11 cellular contexts compared by ENCODE assay signal in the genomic region with DNA sequence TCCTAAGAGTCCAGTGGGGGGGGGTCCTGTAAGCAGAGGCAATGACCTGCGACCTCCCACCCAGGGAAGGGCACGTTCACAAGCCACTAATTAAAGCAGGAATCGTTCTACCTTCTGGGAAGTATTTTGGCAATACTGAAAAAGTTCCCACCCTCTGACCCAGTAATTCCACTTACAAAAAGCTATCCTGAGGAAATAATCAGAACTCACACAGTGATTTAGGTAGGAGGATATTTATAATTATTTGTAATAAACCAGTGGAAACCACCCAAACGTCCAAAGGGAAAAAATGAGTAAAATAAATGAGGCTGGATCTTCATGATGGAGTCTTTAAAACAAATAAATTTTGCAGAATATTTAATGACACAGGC. TPM values are rescaled to one million over a fixed set of nuclear protein-coding genes. Genes with fewer than 3 reads are reported as not detected.
A peak's percentile ranks its signal among the peaks of the same experiment; 100 is the strongest.
DNase-seq lines count a peak whose midpoint lies in the region; ATAC-seq and TF ChIP-seq lines count a peak whose summit lies in the region.
"Had no signal": no experiment of that assay in that cellular context is flagged by ENCODE, and none has a peak within 500 bp of the region (broad histone marks: within the 10 kb centered on the region; RNA-seq: fewer than 3 reads in every experiment).

No MANE protein-coding gene starts in this region.

- H3K27ac Mint-ChIP-seq in GM23338: peak overlapping the region; percentile 97

- no peaks in the 10 kb centered on the region for H3K79me2 ChIP-seq in GM23338 (replicated peaks; ENCODE audit: insufficient read depth)

- peak overlapping the region; percentile 72 to 81 (median 80) for H3K9ac ChIP-seq in skeletal muscle tissue (ENCODE audit: low read depth in 1 of 3, low read length in 3 of 3)

- H3K27ac ChIP-seq in GM23338 (ENCODE audit: low read depth): peak overlapping the region; percentile 82
- peak overlapping the region; percentile 74 to 90 for H3K27ac ChIP-seq in left lung
- peak overlapping the region; percentile 94 for H3K27ac ChIP-seq in skeletal muscle tissue (ENCODE audit: low read depth, low read length)

- H3K27me3 Mint-ChIP-seq in GM23338 (ENCODE audit: insufficient read depth, low read depth, poor library complexity): peaks cover 4% of the 10 kb centered on the region

- H3K9me3 Mint-ChIP-seq in GM23338: peaks cover under 1% of the 10 kb centered on the region; the same call in 1 of the 3 replicates
- H3K9me3 Mint-ChIP-seq: activated T-helper 2 cell treated with anti-CD3 and anti-CD28 coated beads, Interferon-gamma antibody, Interleukin-2, Interleukin-4, amounts not matched to agents 10 μg/mL and 5 μg/mL and 100 μg/mL, durations not matched to agents 14 hours and 24 hours and 36 hours had no signal

- H3K4me3 ChIP-seq in GM23338: no peak overlapping the region
- peak overlapping the region; percentile 5 for H3K4me3 ChIP-seq in astrocyte of the cerebellum (ENCODE audit: low read depth, low read length)
- no peak overlapping the region for H3K4me3 ChIP-seq in left lung
- H3K4me3 ChIP-seq in skeletal muscle tissue (ENCODE audit: low read length in 3 of 3): peak overlapping the region; percentile 51 to 68 (median 67)

- intact Hi-C loops in left lung (cut with DNase I): loop anchor here in 1 of 2 donors (5.0 kb wide), 2 partner anchors 135 to 235 kb away; no protein-coding TSS in a partner anchor

- DNase-seq in GM23338 (ENCODE audit: low spot score) (no peak), astrocyte of the cerebellum (ENCODE audit: low read depth) (no peak), left lung (no peak), NOMO-1 treated with DMSO at 0.1 percent for 48 hours (lab: John Stamatoyannopoulos, UW; ENCODE audit: unreplicated experiment) (no peak), NCI-H1048 (lab: John Stamatoyannopoulos, UW) (no peak), NCI-H526 treated with DMSO at 0.1 percent for 48 hours (lab: John Stamatoyannopoulos, UW) (no peak)
- DNase-seq: COR-L47, NCI-H69 had no signal

- H2AFZ ChIP-seq in GM23338: no peak overlapping the region

- H3K4me3 Mint-ChIP-seq in GM23338: peak overlapping the region; percentile 68

- H3K36me3 ChIP-seq in GM23338 (ENCODE audit: insufficient read depth) (peaks cover 5% of the 10 kb centered on the region; the same call in 1 of the 2 replicates), left lung (peaks cover 0 to 96% of the 10 kb centered on the region in 2 donors), skeletal muscle tissue (ENCODE audit: control insufficient read depth in 3 of 3, insufficient read depth in 3 of 3, low read length in 3 of 3) (peaks cover 42 to 47% (median 44%) of the 10 kb centered on the region in 3 donors)

- no peaks in the 10 kb centered on the region for H3K9me2 ChIP-seq in GM23338 (ENCODE audit: insufficient read depth)

- H3K27me3 ChIP-seq in GM23338 (ENCODE audit: insufficient read depth) (no peaks in the 10 kb centered on the region), left lung (no peaks in the 10 kb centered on the region), skeletal muscle tissue (ENCODE audit: control insufficient read depth in 3 of 3, insufficient read depth in 3 of 3, low read length in 3 of 3) (no peaks in the 10 kb centered on the region)

- H3K4me1 ChIP-seq in GM23338 (ENCODE audit: insufficient read depth) (peaks cover 21% of the 10 kb centered on the region), left lung (peaks cover 3 to 34% of the 10 kb centered on the region in 2 donors), skeletal muscle tissue (ENCODE audit: control insufficient read depth in 3 of 3, insufficient read depth in 3 of 3, low read length in 3 of 3) (peaks cover 63 to 70% (median 66%) of the 10 kb centered on the region in 3 donors)

- ATAC-seq in GM23338 (no peak), left lung (no peak), HG02642 (IDR thresholded peaks at IDR 0.05; ENCODE audit: poor library complexity, unreplicated experiment) (no peak)

- in situ Hi-C loops in astrocyte of the cerebellum (cut with HindIII; ENCODE audit: low sequenced_read_pairs): no loop called here

- H3K4me1 Mint-ChIP-seq in GM23338: peaks cover 25% of the 10 kb centered on the region

- no peaks in the 10 kb centered on the region for H3K9me3 ChIP-seq in left lung
- no peaks in the 10 kb centered on the region for H3K9me3 ChIP-seq in skeletal muscle tissue (ENCODE audit: control insufficient read depth in 3 of 3, low read length in 3 of 3)

- peaks cover 53% of the 10 kb centered on the region for H3K36me3 Mint-ChIP-seq in GM23338 (ENCODE audit: low read depth)

- peak overlapping the region; percentile 50; the same call in 1 of the 2 replicates for H3K4me2 ChIP-seq in GM23338

- H4K20me1 ChIP-seq in GM23338 (replicated peaks; ENCODE audit: insufficient read depth): no peaks in the 10 kb centered on the region

- TF ChIP-seq CTCF in GM23338 (conservative IDR thresholded peaks at IDR 0.05; ENCODE audit: low read depth in 2 of 2) (no peak), astrocyte of the cerebellum (IDR thresholded peaks at IDR 0.05; ENCODE audit: low read depth, low read length, missing control alignments) (no peak), left lung (IDR thresholded peaks at IDR 0.05) (no peak)

- H3F3A ChIP-seq in GM23338 (replicated peaks; ENCODE audit: low read depth): no peaks in the 10 kb centered on the region

TF ChIP-seq in GM23338, 12 proteins besides CTCF, POLR2A, EP300 and RAD21 (continues in another document):
- no peak for TF ChIP-seq JUNB (IDR thresholded peaks at IDR 0.05; ENCODE audit: unreplicated experiment)
- TF ChIP-seq ZNF331 (CRISPR knock-in tag; IDR thresholded peaks at IDR 0.05; ENCODE audit: low read depth): no peak
- no peak for TF ChIP-seq CREB1 (CRISPR knock-in tag; IDR thresholded peaks at IDR 0.05; ENCODE audit: low read depth)
- TF ChIP-seq, protein P1, sequence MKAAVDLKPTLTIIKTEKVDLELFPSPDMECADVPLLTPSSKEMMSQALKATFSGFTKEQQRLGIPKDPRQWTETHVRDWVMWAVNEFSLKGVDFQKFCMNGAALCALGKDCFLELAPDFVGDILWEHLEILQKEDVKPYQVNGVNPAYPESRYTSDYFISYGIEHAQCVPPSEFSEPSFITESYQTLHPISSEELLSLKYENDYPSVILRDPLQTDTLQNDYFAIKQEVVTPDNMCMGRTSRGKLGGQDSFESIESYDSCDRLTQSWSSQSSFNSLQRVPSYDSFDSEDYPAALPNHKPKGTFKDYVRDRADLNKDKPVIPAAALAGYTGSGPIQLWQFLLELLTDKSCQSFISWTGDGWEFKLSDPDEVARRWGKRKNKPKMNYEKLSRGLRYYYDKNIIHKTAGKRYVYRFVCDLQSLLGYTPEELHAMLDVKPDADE (IDR thresholded peaks at IDR 0.05): no peak
- TF ChIP-seq STAT1 (IDR thresholded peaks at IDR 0.05; ENCODE audit: unreplicated experiment): no peak
- TF ChIP-seq NANOG (IDR thresholded peaks at IDR 0.05; ENCODE audit: borderline replicate concordance): no peak
- TF ChIP-seq, protein P2, sequence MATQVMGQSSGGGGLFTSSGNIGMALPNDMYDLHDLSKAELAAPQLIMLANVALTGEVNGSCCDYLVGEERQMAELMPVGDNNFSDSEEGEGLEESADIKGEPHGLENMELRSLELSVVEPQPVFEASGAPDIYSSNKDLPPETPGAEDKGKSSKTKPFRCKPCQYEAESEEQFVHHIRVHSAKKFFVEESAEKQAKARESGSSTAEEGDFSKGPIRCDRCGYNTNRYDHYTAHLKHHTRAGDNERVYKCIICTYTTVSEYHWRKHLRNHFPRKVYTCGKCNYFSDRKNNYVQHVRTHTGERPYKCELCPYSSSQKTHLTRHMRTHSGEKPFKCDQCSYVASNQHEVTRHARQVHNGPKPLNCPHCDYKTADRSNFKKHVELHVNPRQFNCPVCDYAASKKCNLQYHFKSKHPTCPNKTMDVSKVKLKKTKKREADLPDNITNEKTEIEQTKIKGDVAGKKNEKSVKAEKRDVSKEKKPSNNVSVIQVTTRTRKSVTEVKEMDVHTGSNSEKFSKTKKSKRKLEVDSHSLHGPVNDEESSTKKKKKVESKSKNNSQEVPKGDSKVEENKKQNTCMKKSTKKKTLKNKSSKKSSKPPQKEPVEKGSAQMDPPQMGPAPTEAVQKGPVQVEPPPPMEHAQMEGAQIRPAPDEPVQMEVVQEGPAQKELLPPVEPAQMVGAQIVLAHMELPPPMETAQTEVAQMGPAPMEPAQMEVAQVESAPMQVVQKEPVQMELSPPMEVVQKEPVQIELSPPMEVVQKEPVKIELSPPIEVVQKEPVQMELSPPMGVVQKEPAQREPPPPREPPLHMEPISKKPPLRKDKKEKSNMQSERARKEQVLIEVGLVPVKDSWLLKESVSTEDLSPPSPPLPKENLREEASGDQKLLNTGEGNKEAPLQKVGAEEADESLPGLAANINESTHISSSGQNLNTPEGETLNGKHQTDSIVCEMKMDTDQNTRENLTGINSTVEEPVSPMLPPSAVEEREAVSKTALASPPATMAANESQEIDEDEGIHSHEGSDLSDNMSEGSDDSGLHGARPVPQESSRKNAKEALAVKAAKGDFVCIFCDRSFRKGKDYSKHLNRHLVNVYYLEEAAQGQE (IDR thresholded peaks at IDR 0.05; ENCODE audit: unreplicated experiment): no peak

RNA-seq across cellular contexts. Expression of a gene that starts 54.7 kb away (rescaled TPM):
- total RNA-seq in GM23338 (2014; rRNA removed; shearing (Covaris generic)): 10.8 and 11.8 TPM in 2 replicates
- 3.4 and 3.6 TPM in 2 replicates for polyA plus RNA-seq in GM23338 (2016; fragmentation: Nextera tagmentation; extraction: Ambion mirVana)
- total RNA-seq in left lung (10 to 100 TPM; 43.5 to 48.8 TPM), skeletal muscle tissue (11.0 TPM)

Comparison
In these comparisons a context has a peak if more than half of its experiments do, and no peak if none do; other contexts are left out.
1. H3K4me3 ChIP-seq: peak in astrocyte of the cerebellum (single experiment) and skeletal muscle tissue (3 of 3); none in GM23338 (single experiment) and left lung (0 of 2).
2. Peak in every context shown above with its lines, with median percentiles within 50 percentile points of each other: H3K27ac ChIP-seq.